Comparison of ENCODE assay signal across 16 cellular contexts in genomic region chr14:103656031-103656757, GRCh38. TPM values are rescaled to one million over a fixed set of nuclear protein-coding genes. Genes with fewer than 3 reads are reported as not detected.
DNase-seq lines count a peak whose midpoint lies in the region; ATAC-seq, FAIRE-seq and TF ChIP-seq lines count a peak whose summit lies in the region.
"Had no signal": no experiment of that assay in that cellular context is flagged by ENCODE, and none has a peak within 500 bp of the region (broad histone marks: within the 10 kb centered on the region; RNA-seq: fewer than 3 reads in every experiment).

No MANE protein-coding gene starts in this region.

- H3K27ac ChIP-seq in astrocyte (ENCODE audit: low read depth, low read length) (no peak overlapping the region), lung (ENCODE audit: low read depth in 1 of 2, low read length in 1 of 2) (peak overlapping the region in 1 of 2 donors; percentile 27), right cardiac atrium (ENCODE audit: low read length) (no peak overlapping the region), kidney (ENCODE audit: low read depth in 2 of 2, low read length in 2 of 2) (no peak overlapping the region)
- H3K27ac ChIP-seq: foreskin keratinocyte had no signal

- no peak overlapping the region for H3K4me3 ChIP-seq in AG10803 (ENCODE audit: low read length)
- no peak overlapping the region for H3K4me3 ChIP-seq in astrocyte (ENCODE audit: insufficient read depth, low read depth, low read length)
- no peak overlapping the region for H3K4me3 ChIP-seq in lung
- no peak overlapping the region for H3K4me3 ChIP-seq in right cardiac atrium (ENCODE audit: low read length)
- no peak overlapping the region for H3K4me3 ChIP-seq in kidney (ENCODE audit: low read length in 2 of 2)

- WGBS in lung, 2 donors, result 63 to 64% methylated on average over 4 of the region's 4 CpGs
- WGBS in right cardiac atrium, result 69% methylated on average over 4 of the region's 4 CpGs

- no peak for FAIRE-seq in astrocyte (lab: Jason Lieb, UNC)
- no peak for FAIRE-seq in kidney (lab: Jason Lieb, UNC)

- H4K20me1 ChIP-seq in astrocyte (ENCODE audit: insufficient read depth, low read length), result peaks cover 74% of the 10 kb centered on the region

- H3K36me3 ChIP-seq in astrocyte (ENCODE audit: insufficient read depth, low read length), result peaks cover 46% of the 10 kb centered on the region
- H3K36me3 ChIP-seq in lung (ENCODE audit: control insufficient read depth in 2 of 2, insufficient read depth in 2 of 2, low read length in 2 of 2), result peaks cover 11 to 30% of the 10 kb centered on the region in 2 donors
- peaks cover 30 to 43% of the 10 kb centered on the region in 2 donors for H3K36me3 ChIP-seq in kidney (ENCODE audit: control insufficient read depth in 1 of 2, insufficient read depth in 2 of 2, low read length in 2 of 2)

- H3K9ac ChIP-seq in astrocyte (ENCODE audit: low read length) (peak overlapping the region; percentile 5), kidney (ENCODE audit: low read length in 2 of 2) (no peak overlapping the region)

- no peak overlapping the region for H3K4me2 ChIP-seq in astrocyte (ENCODE audit: low read length)

- peak overlapping the region in 1 of 4 donors; percentile 49 for H3K4me3 Mint-ChIP-seq in IgD-negative memory B cell
- H3K4me3 Mint-ChIP-seq in astrocyte (ENCODE audit: unreplicated experiment), result no peak overlapping the region
- H3K4me3 Mint-ChIP-seq: B cell had no signal

- H3K27ac Mint-ChIP-seq in IgD-negative memory B cell, result peak overlapping the region in 2 of 3 donors; percentile 17 to 42
- peak overlapping the region; percentile 58 for H3K27ac Mint-ChIP-seq in astrocyte (ENCODE audit: unreplicated experiment)
- H3K27ac Mint-ChIP-seq: B cell had no signal

- H3K27me3 Mint-ChIP-seq in IgD-negative memory B cell (no peaks in the 10 kb centered on the region), astrocyte (ENCODE audit: low read depth, unreplicated experiment) (no peaks in the 10 kb centered on the region)
- H3K27me3 Mint-ChIP-seq: B cell had no signal

- peaks cover 31% of the 10 kb centered on the region for H3K4me1 ChIP-seq in astrocyte (ENCODE audit: insufficient read depth, low read length)
- H3K4me1 ChIP-seq in lung (ENCODE audit: control insufficient read depth in 2 of 2, insufficient read depth in 2 of 2, low read length in 2 of 2), result peaks cover 3 to 13% of the 10 kb centered on the region in 2 donors
- peaks cover 10% of the 10 kb centered on the region for H3K4me1 ChIP-seq in right cardiac atrium (ENCODE audit: control insufficient read depth, insufficient read depth, low read length)
- H3K4me1 ChIP-seq in kidney (ENCODE audit: control insufficient read depth in 1 of 2, insufficient read depth in 1 of 2, low read depth in 1 of 2, low read length in 2 of 2), result peaks cover 0 to 10% of the 10 kb centered on the region in 2 donors
- H3K4me1 ChIP-seq: foreskin keratinocyte had no signal

- H3K4me1 Mint-ChIP-seq in IgD-negative memory B cell (peaks cover 14 to 17% (median 17%) of the 10 kb centered on the region in 3 donors), astrocyte (ENCODE audit: low read depth, unreplicated experiment) (peaks cover 22% of the 10 kb centered on the region)

- intact Hi-C loops in right cardiac atrium (cut with DNase I) (no loop called here), kidney (cut with DNase I) (no loop called here)

- TF ChIP-seq CTCF in AG10803 (conservative IDR thresholded peaks at IDR 0.05; ENCODE audit: low read length) (no peak), astrocyte (IDR thresholded peaks at IDR 0.05; ENCODE audit: insufficient read depth, low read depth, low read length) (no peak), lung (IDR thresholded peaks at IDR 0.05; ENCODE audit: control extremely low read depth, extremely low read depth) (no peak), kidney (IDR thresholded peaks at IDR 0.05; ENCODE audit: borderline replicate concordance, extremely low read depth, insufficient read depth) (no peak)

- DNase-seq in AG10803 (ENCODE audit: low read depth) (peak; percentile 35), astrocyte (ENCODE audit: low read depth) (no peak), lung (ENCODE audit: low spot score) (no peak), right cardiac atrium (no peak), kidney (no peak)
- DNase-seq in stimulated activated naive CD4-positive, alpha-beta T cell (lab: John Stamatoyannopoulos, UW), result no peak
- DNase-seq: anterior cingulate cortex, DMS 273 treated with DMSO at 0.1 percent for 48 hours, foreskin keratinocyte, midbrain, NCI-H1417, NCI-H345, occipital lobe had no signal

- H2AFZ ChIP-seq in astrocyte (ENCODE audit: low read depth, low read length), result no peak overlapping the region

- ATAC-seq in lung (ENCODE audit: insufficient read depth, low FRiP score) (peak; percentile 35), right cardiac atrium (no peak), HG03439 (IDR thresholded peaks at IDR 0.05; ENCODE audit: unreplicated experiment) (no peak)
- ATAC-seq: foreskin keratinocyte had no signal

- H3K27me3 ChIP-seq in astrocyte (ENCODE audit: insufficient read depth, low read length) (no peaks in the 10 kb centered on the region), lung (ENCODE audit: control insufficient read depth, insufficient read depth) (no peaks in the 10 kb centered on the region), right cardiac atrium (ENCODE audit: control insufficient read depth, insufficient read depth) (no peaks in the 10 kb centered on the region)
- H3K27me3 ChIP-seq: foreskin keratinocyte had no signal

- H3K36me3 Mint-ChIP-seq in IgD-negative memory B cell (peaks cover 4% of the 10 kb centered on the region), astrocyte (ENCODE audit: low read depth, unreplicated experiment) (peaks cover 12% of the 10 kb centered on the region)

- no peaks in the 10 kb centered on the region for H3K9me3 Mint-ChIP-seq in IgD-negative memory B cell
- no peaks in the 10 kb centered on the region for H3K9me3 Mint-ChIP-seq in astrocyte (ENCODE audit: unreplicated experiment)

- H3K9me3 ChIP-seq in astrocyte (ENCODE audit: insufficient read depth, low read depth, low read length), result no peaks in the 10 kb centered on the region
- H3K9me3 ChIP-seq in lung (ENCODE audit: control insufficient read depth in 2 of 2, insufficient read depth in 1 of 2, low read length in 1 of 2), result no peaks in the 10 kb centered on the region
- no peaks in the 10 kb centered on the region for H3K9me3 ChIP-seq in right cardiac atrium (ENCODE audit: control insufficient read depth, low read length)
- no peaks in the 10 kb centered on the region for H3K9me3 ChIP-seq in kidney (ENCODE audit: control insufficient read depth in 1 of 2, low read length in 2 of 2)

- H3K79me2 ChIP-seq in astrocyte (ENCODE audit: insufficient read depth, low read length), result peaks cover 92% of the 10 kb centered on the region

RNA-seq across cellular contexts. Expression of gene KLC1, which starts 27.2 kb away (rescaled TPM):
- polyA plus RNA-seq in IgD-negative memory B cell (80.2 TPM), lung (10 to 100 TPM; 93.3 to 97.2 TPM), right cardiac atrium (112 TPM), kidney (ENCODE audit: insufficient read depth, low read depth, low replicate concordance) (49.8 TPM)
- total RNA-seq in astrocyte (226 and 238 TPM in 2 replicates), lung (100 to 1,000 TPM; 181 to 225 TPM), right cardiac atrium (100 to 1,000 TPM; 110 to 137 (median 129) TPM), kidney (152 TPM)

RNA-seq across cellular contexts. Expression of gene XRCC3, which starts 59.1 kb away (rescaled TPM):
- polyA plus RNA-seq in IgD-negative memory B cell (5.7 TPM), lung (1 to 10 TPM; 4.4 to 5.4 TPM), right cardiac atrium (2.2 TPM), kidney (ENCODE audit: insufficient read depth, low read depth, low replicate concordance) (2.8 TPM)
- total RNA-seq in astrocyte (2.3 and 5.2 TPM in 2 replicates), lung (10 to 100 TPM in 1 of 2 donors, 1 to 10 TPM in 1; 6.5 to 10.4 TPM), right cardiac atrium (1 to 10 TPM; 2.1 to 5.6 (median 2.4) TPM), kidney (6.3 TPM)

RNA-seq across cellular contexts. Expression of gene ZFYVE21, which starts 59.4 kb away (rescaled TPM):
- polyA plus RNA-seq in IgD-negative memory B cell, result 10.3 TPM
- total RNA-seq in astrocyte, result 41.7 and 42.0 TPM in 2 replicates
- 10 to 100 TPM; 52.7 to 68.3 TPM for total RNA-seq in lung
- 10 to 100 TPM; 39.4 to 42.3 TPM for polyA plus RNA-seq in lung
- 10 to 100 TPM; 42.0 to 61.0 (median 52.4) TPM for total RNA-seq in right cardiac atrium
- 66.8 TPM for polyA plus RNA-seq in right cardiac atrium
- 70.9 TPM for total RNA-seq in kidney
- 67.8 TPM for polyA plus RNA-seq in kidney (ENCODE audit: insufficient read depth, low read depth, low replicate concordance)
